18 cellular contexts compared by ENCODE assay signal in genomic region chr22:38299001-38299651, GRCh38. TPM values are rescaled to one million over a fixed set of nuclear protein-coding genes. Genes with fewer than 3 reads are reported as not detected.
DNase-seq lines count a peak whose midpoint lies in the region; ATAC-seq, FAIRE-seq and TF ChIP-seq lines count a peak whose summit lies in the region.
"Had no signal": no experiment of that assay in that cellular context is flagged by ENCODE, and none has a peak within 500 bp of the region (broad histone marks: within the 10 kb centered on the region; RNA-seq: fewer than 3 reads in every experiment).

No MANE protein-coding gene starts in this region.

- peaks cover 33% of the 10 kb centered on the region for H3K36me3 Mint-ChIP-seq in mesothelial cell of epicardium

- no peaks in the 10 kb centered on the region for H3K9me3 ChIP-seq in aorta (ENCODE audit: control insufficient read depth, low read length)
- H3K9me3 ChIP-seq: BLaER1, left lung, right atrium auricular region, upper lobe of right lung had no signal

- H3K27ac ChIP-seq in ACC112 (ENCODE audit: low read depth, low read length) (peak overlapping the region; percentile 59), aorta (ENCODE audit: low read depth in 1 of 2, low read length in 2 of 2) (no peak overlapping the region)
- H3K27ac ChIP-seq: BLaER1, left lung, right atrium auricular region, upper lobe of right lung had no signal

- peaks cover 20% of the 10 kb centered on the region for H3K4me1 Mint-ChIP-seq in mesothelial cell of epicardium

- TF ChIP-seq CTCF in bronchial epithelial cell (IDR thresholded peaks at IDR 0.05; ENCODE audit: insufficient read depth, low read length, severe bottlenecking) (no peak), mesothelial cell of epicardium (IDR thresholded peaks at IDR 0.05; ENCODE audit: unreplicated experiment) (no peak), GM10266 (IDR thresholded peaks at IDR 0.05; ENCODE audit: control insufficient read depth, insufficient read depth, low read depth, missing control alignments) (no peak)

- H3K4me3 ChIP-seq in ACC112 (ENCODE audit: low read depth, low read length) = no peak overlapping the region
- no peak overlapping the region for H3K4me3 ChIP-seq in bronchial epithelial cell (ENCODE audit: low read depth, low read length)
- no peak overlapping the region for H3K4me3 ChIP-seq in aorta (ENCODE audit: low read length in 2 of 2)
- H3K4me3 ChIP-seq: BLaER1, left lung, right atrium auricular region, upper lobe of right lung had no signal

- H3K36me3 ChIP-seq in ACC112 (ENCODE audit: insufficient read depth, low read length) (peaks cover 5% of the 10 kb centered on the region; the same call in 1 of the 2 replicates), bronchial epithelial cell (ENCODE audit: control insufficient read depth, insufficient read depth, low read length) (peaks cover 67% of the 10 kb centered on the region), aorta (ENCODE audit: control insufficient read depth in 1 of 2, insufficient read depth in 2 of 2, low read length in 1 of 2) (peaks cover 3 to 27% of the 10 kb centered on the region in 2 donors)

- peak; percentile 54 for DNase-seq in NCI-H2029 treated with DMSO at 0.1 percent for 48 hours (lab: John Stamatoyannopoulos, UW)
- DNase-seq in bronchial epithelial cell (ENCODE audit: low read depth) = peak; percentile 64
- no peak for DNase-seq in mesothelial cell of epicardium (ENCODE audit: low spot score in 2 of 2, unreplicated experiment in 2 of 2)
- DNase-seq in GM10266 (ENCODE audit: extremely low spot score) = no peak
- DNase-seq in aorta = no peak
- DNase-seq: left lung, NCI-H2227 treated with DMSO at 0.1 percent for 48 hours, nucleus accumbens, upper lobe of right lung had no signal

- FAIRE-seq in bronchial epithelial cell (lab: Jason Lieb, UNC) = no peak
- FAIRE-seq: G401.6 had no signal

- intact Hi-C loops in aorta (cut with DNase I) = no loop called here

- H3K4me1 ChIP-seq in ACC112 (ENCODE audit: control insufficient read depth, insufficient read depth, low read length, unreplicated experiment) (peaks cover 10% of the 10 kb centered on the region), aorta (ENCODE audit: control insufficient read depth in 1 of 2, insufficient read depth in 2 of 2, low read length in 2 of 2) (no peaks in the 10 kb centered on the region)

- peaks cover 34% of the 10 kb centered on the region for H3K79me2 ChIP-seq in ACC112 (ENCODE audit: control insufficient read depth, insufficient read depth, low read length, unreplicated experiment)

- H3K4me3 Mint-ChIP-seq in mesothelial cell of epicardium = no peak overlapping the region
- H3K4me3 Mint-ChIP-seq: activated CD4-positive, alpha-beta T cell treated with anti-CD3 and anti-CD28 coated beads for 36 hours; activated naive CD8-positive, alpha-beta T cell treated with anti-CD3 and anti-CD28 coated beads for 36 hours; activated T-helper 17 cell treated with anti-CD3 and anti-CD28 coated beads, Interleukin-2, amount 50 U/mL, for 72 hours had no signal

- H3K27me3 ChIP-seq in ACC112 (ENCODE audit: insufficient read depth, low read length) = no peaks in the 10 kb centered on the region
- no peaks in the 10 kb centered on the region for H3K27me3 ChIP-seq in bronchial epithelial cell (ENCODE audit: control insufficient read depth, insufficient read depth, low read length)
- no peaks in the 10 kb centered on the region for H3K27me3 ChIP-seq in aorta (ENCODE audit: control insufficient read depth in 1 of 2, insufficient read depth in 2 of 2, low read length in 1 of 2)
- H3K27me3 ChIP-seq: BLaER1, left lung, right atrium auricular region, upper lobe of right lung had no signal

- H3K27me3 Mint-ChIP-seq in mesothelial cell of epicardium (ENCODE audit: low read depth) = no peaks in the 10 kb centered on the region
- H3K27me3 Mint-ChIP-seq: activated CD4-positive, alpha-beta T cell treated with anti-CD3 and anti-CD28 coated beads for 36 hours; activated naive CD8-positive, alpha-beta T cell treated with anti-CD3 and anti-CD28 coated beads for 36 hours; activated T-helper 17 cell treated with anti-CD3 and anti-CD28 coated beads, Interleukin-2, amount 50 U/mL, for 72 hours had no signal

- ATAC-seq in GM21447 (IDR thresholded peaks at IDR 0.05; ENCODE audit: unreplicated experiment) = no peak
- no peak for ATAC-seq in GM21367 (IDR thresholded peaks at IDR 0.05; ENCODE audit: unreplicated experiment)
- ATAC-seq in aorta (ENCODE audit: low FRiP score) = no peak

- 73 to 74% methylated on average over 12 of the region's 12 CpGs for WGBS in aorta, 2 donors

- no peak overlapping the region for H2AFZ ChIP-seq in ACC112 (ENCODE audit: low read length, unreplicated experiment)

- peak overlapping the region; percentile 92 for H3K27ac Mint-ChIP-seq in mesothelial cell of epicardium
- H3K27ac Mint-ChIP-seq: activated CD4-positive, alpha-beta T cell treated with anti-CD3 and anti-CD28 coated beads for 36 hours; activated naive CD8-positive, alpha-beta T cell treated with anti-CD3 and anti-CD28 coated beads for 36 hours; activated T-helper 17 cell treated with anti-CD3 and anti-CD28 coated beads, Interleukin-2, amount 50 U/mL, for 72 hours had no signal

- no peaks in the 10 kb centered on the region for H3K9me3 Mint-ChIP-seq in mesothelial cell of epicardium
- H3K9me3 Mint-ChIP-seq: activated naive CD8-positive, alpha-beta T cell treated with anti-CD3 and anti-CD28 coated beads for 36 hours; activated T-helper 17 cell treated with anti-CD3 and anti-CD28 coated beads, Interleukin-2, amount 50 U/mL, for 72 hours had no signal

RNA-seq across cellular contexts. Expression of gene CSNK1E, which starts 18.1 kb away (rescaled TPM):
- total RNA-seq in bronchial epithelial cell (146 and 181 TPM in 2 replicates), mesothelial cell of epicardium (261 to 264 TPM (median 261 TPM) in 3 replicates), aorta (100 to 1,000 TPM; 144 to 167 TPM)
- 100 to 1,000 TPM in 1 of 2 donors, 10 to 100 TPM in 1; 37.4 to 160 TPM for polyA plus RNA-seq in aorta

RNA-seq across cellular contexts. Expression of gene TMEM184B, which starts 26.3 kb away (rescaled TPM):
- total RNA-seq in bronchial epithelial cell (7.1 and 13.3 TPM in 2 replicates), mesothelial cell of epicardium (61.4 to 64.0 TPM (median 62.8 TPM) in 3 replicates), aorta (10 to 100 TPM; 96.3 to 96.9 TPM)
- polyA plus RNA-seq in aorta = 10 to 100 TPM; 17.2 to 46.8 TPM

Comparison
In these comparisons a context has a peak if more than half of its experiments do, and no peak if none do; other contexts are left out.
1. DNase-seq: peak in NCI-H2029 treated with DMSO at 0.1 percent for 48 hours (single experiment) and bronchial epithelial cell (single experiment); none in mesothelial cell of epicardium (0 of 2), GM10266 (single experiment) and aorta (0 of 2).